ENCODE assay signal across 11 cellular contexts in genomic region chr16:9097266-9098219, GRCh38. TPM values are rescaled to one million over a fixed set of nuclear protein-coding genes. Genes with fewer than 3 reads are reported as not detected.
DNase-seq lines count a peak whose midpoint lies in the region; ATAC-seq, FAIRE-seq and TF ChIP-seq lines count a peak whose summit lies in the region.
"Had no signal": no experiment of that assay in that cellular context is flagged by ENCODE, and none has a peak within 500 bp of the region (broad histone marks: within the 10 kb centered on the region; RNA-seq: fewer than 3 reads in every experiment).

No MANE protein-coding gene starts in this region.

- peaks cover 89% of the 10 kb centered on the region for H3K4me1 Mint-ChIP-seq in activated T-cell treated with anti-CD3 and anti-CD28 coated beads, Interleukin-2, amount 50 U/mL, for 72 hours (ENCODE audit: low read depth)

- dilution Hi-C loops in keratinocyte (cut with MboI; ENCODE audit: extremely low pct_ligation_motif_present, low sequenced_read_pairs), result no loop called here

- no peak overlapping the region for H2BK5ac ChIP-seq in neuronal stem cell (ENCODE audit: low read length)

- no peaks in the 10 kb centered on the region for H3K9me1 ChIP-seq in keratinocyte (ENCODE audit: control insufficient read depth, extremely low read depth, insufficient read depth, low read length)

- ATAC-seq in activated T-cell treated with anti-CD3 and anti-CD28 coated beads, Interleukin-2, amount 50 U/mL, for 72 hours (replicated peaks in 1 of 2), result peak in 1 of 2 donors; percentile 10
- no peak for ATAC-seq in activated naive CD4-positive, alpha-beta T cell treated with anti-CD3 and anti-CD28 coated beads, Interleukin-2, amount 50 U/mL, for 72 hours
- no peak for ATAC-seq in thoracic aorta (ENCODE audit: insufficient number of reproducible peaks, low FRiP score, low read depth)

- H2AK5ac ChIP-seq in neuronal stem cell (ENCODE audit: low read depth, low read length), result no peak overlapping the region

- no peak overlapping the region for H4K8ac ChIP-seq in neuronal stem cell (ENCODE audit: low read depth, low read length)

- H3K4ac ChIP-seq in neuronal stem cell (ENCODE audit: low read length), result no peak overlapping the region

- H3K9me3 ChIP-seq in keratinocyte (ENCODE audit: control insufficient read depth, low read depth, low read length) (no peaks in the 10 kb centered on the region), thoracic aorta (no peaks in the 10 kb centered on the region), Karpas-422 (ENCODE audit: low read length) (no peaks in the 10 kb centered on the region), neuronal stem cell (replicated peaks in 1 of 2; ENCODE audit: control insufficient read depth in 2 of 2, insufficient read depth in 1 of 2, low read depth in 1 of 2, low read length in 2 of 2) (peaks cover 0 to 2% of the 10 kb centered on the region in 2 donors)
- H3K9me3 ChIP-seq: sigmoid colon had no signal

- no peaks in the 10 kb centered on the region for H3K27me3 Mint-ChIP-seq in activated T-cell treated with anti-CD3 and anti-CD28 coated beads, Interleukin-2, amount 50 U/mL, for 72 hours (ENCODE audit: low read depth)

- H3K9me3 Mint-ChIP-seq in activated T-cell treated with anti-CD3 and anti-CD28 coated beads, Interleukin-2, amount 50 U/mL, for 72 hours, result no peaks in the 10 kb centered on the region
- no peaks in the 10 kb centered on the region for H3K9me3 Mint-ChIP-seq in activated naive CD4-positive, alpha-beta T cell treated with anti-CD3 and anti-CD28 coated beads, Interleukin-2, amount 50 U/mL, for 72 hours

- H3K18ac ChIP-seq in neuronal stem cell (ENCODE audit: low read length), result no peak overlapping the region

- no peaks in the 10 kb centered on the region for H3K9me2 ChIP-seq in Karpas-422 (replicated peaks; ENCODE audit: insufficient read depth, low read length)

- peaks cover 100% of the 10 kb centered on the region for H3K79me2 ChIP-seq in keratinocyte (ENCODE audit: control insufficient read depth, insufficient read depth, low read length)
- H3K79me2 ChIP-seq in Karpas-422 (ENCODE audit: low read length), result peaks cover 100% of the 10 kb centered on the region

- H3K36me3 ChIP-seq in keratinocyte (ENCODE audit: control insufficient read depth in 2 of 2, extremely low read depth in 1 of 2, insufficient read depth in 2 of 2, low read length in 2 of 2) (peaks cover 19 to 47% of the 10 kb centered on the region in 2 experiments), thoracic aorta (peaks cover 5% of the 10 kb centered on the region), Karpas-422 (ENCODE audit: insufficient read depth, low read length) (peaks cover 77% of the 10 kb centered on the region; the same call in 1 of the 2 replicates), neuronal stem cell (replicated peaks in 1 of 2; ENCODE audit: control insufficient read depth in 2 of 2, insufficient read depth in 2 of 2, low read length in 2 of 2) (peaks cover 5 to 99% of the 10 kb centered on the region in 2 donors)

- H3K14ac ChIP-seq in neuronal stem cell (ENCODE audit: low read length), result no peak overlapping the region

- TF ChIP-seq CTCF in keratinocyte (optimal IDR thresholded peaks at IDR 0.05 in 1 of 3, IDR thresholded peaks at IDR 0.05 in 1 of 3, conservative IDR thresholded peaks at IDR 0.05 in 1 of 3; ENCODE audit: extremely low read depth in 1 of 3, insufficient read depth in 2 of 3, low read length in 3 of 3) (no peak), thoracic aorta (IDR thresholded peaks at IDR 0.05) (no peak)

- H3K27ac ChIP-seq in keratinocyte (ENCODE audit: control insufficient read depth, insufficient read depth, low read length) (no peak overlapping the region), thoracic aorta (no peak overlapping the region), Karpas-422 (ENCODE audit: low read length) (no peak overlapping the region), neuronal stem cell (replicated peaks; ENCODE audit: low read length) (no peak overlapping the region)

- H2BK12ac ChIP-seq in neuronal stem cell (ENCODE audit: low read length), result no peak overlapping the region

- H2BK15ac ChIP-seq in neuronal stem cell (ENCODE audit: low read length), result no peak overlapping the region

- H3K4me3 ChIP-seq in keratinocyte (ENCODE audit: control insufficient read depth in 2 of 3, extremely low read depth in 1 of 3, insufficient read depth in 2 of 3, low read depth in 1 of 3, low read length in 3 of 3), result no peak overlapping the region
- H3K4me3 ChIP-seq in thoracic aorta, result peak overlapping the region; percentile 8
- no peak overlapping the region for H3K4me3 ChIP-seq in Karpas-422 (ENCODE audit: low read length)
- H3K4me3 ChIP-seq in neuronal stem cell (ENCODE audit: low read length in 2 of 2), result no peak overlapping the region
- H3K4me3 ChIP-seq: sigmoid colon had no signal

- no peak for FAIRE-seq in keratinocyte (lab: Jason Lieb, UNC)

- peak overlapping the region; percentile 67 to 83 for H3K4me3 Mint-ChIP-seq in activated T-cell treated with anti-CD3 and anti-CD28 coated beads, Interleukin-2, amount 50 U/mL, for 72 hours

- peak overlapping the region; percentile 6 for H3K9ac ChIP-seq in keratinocyte (ENCODE audit: control insufficient read depth, extremely low read depth, insufficient read depth, low read length)
- H3K9ac ChIP-seq in Karpas-422 (ENCODE audit: low read length), result no peak overlapping the region
- no peak overlapping the region for H3K9ac ChIP-seq in neuronal stem cell (ENCODE audit: low read depth, low read length, poor library complexity)

- H4K20me1 ChIP-seq in keratinocyte (ENCODE audit: control insufficient read depth, extremely low read depth, insufficient read depth, low read length), result peaks cover 64% of the 10 kb centered on the region
- peaks cover 88% of the 10 kb centered on the region for H4K20me1 ChIP-seq in Karpas-422 (ENCODE audit: insufficient read depth, low read depth, low read length)

- no peak overlapping the region for H2AFZ ChIP-seq in keratinocyte (ENCODE audit: control insufficient read depth, low read length)
- no peak overlapping the region for H2AFZ ChIP-seq in Karpas-422 (ENCODE audit: low read length)
- H2AFZ ChIP-seq in neuronal stem cell (ENCODE audit: low read length), result no peak overlapping the region

- peaks cover 33 to 79% of the 10 kb centered on the region in 2 donors for H3K36me3 Mint-ChIP-seq in activated T-cell treated with anti-CD3 and anti-CD28 coated beads, Interleukin-2, amount 50 U/mL, for 72 hours (ENCODE audit: insufficient read depth in 2 of 2)
- peaks cover 44 to 91% of the 10 kb centered on the region in 2 donors for H3K36me3 Mint-ChIP-seq in activated naive CD4-positive, alpha-beta T cell treated with anti-CD3 and anti-CD28 coated beads, Interleukin-2, amount 50 U/mL, for 72 hours

- no peaks in the 10 kb centered on the region for H3K27me3 ChIP-seq in keratinocyte (ENCODE audit: control insufficient read depth, extremely low read depth, insufficient read depth, low read length)
- H3K27me3 ChIP-seq in thoracic aorta (replicated peaks; ENCODE audit: insufficient read depth), result no peaks in the 10 kb centered on the region
- H3K27me3 ChIP-seq in Karpas-422 (ENCODE audit: low read length), result no peaks in the 10 kb centered on the region
- H3K27me3 ChIP-seq in neuronal stem cell (ENCODE audit: control insufficient read depth in 3 of 3, insufficient read depth in 3 of 3, low read depth in 1 of 3, low read length in 3 of 3), result no peaks in the 10 kb centered on the region
- H3K27me3 ChIP-seq: sigmoid colon had no signal

- H3K4me2 ChIP-seq in keratinocyte (ENCODE audit: control insufficient read depth, extremely low read depth, insufficient read depth, low read depth, low read length) (peak overlapping the region; percentile 45), Karpas-422 (ENCODE audit: low read depth, low read length, poor library complexity, severe bottlenecking) (no peak overlapping the region), neuronal stem cell (ENCODE audit: insufficient read depth, low read length, poor library complexity, severe bottlenecking) (no peak overlapping the region)

- no peak overlapping the region for H4K91ac ChIP-seq in neuronal stem cell (ENCODE audit: low read depth, low read length, poor library complexity)

- DNase-seq in activated T-cell treated with anti-CD3 and anti-CD28 coated beads, Interleukin-2, amount 50 U/mL, for 72 hours, result no peak
- no peak for DNase-seq in activated T-cell treated with anti-CD3 and anti-CD28 coated beads, Interleukin-2, amount 50 U/mL, for 1 hour
- no peak for DNase-seq in activated naive CD4-positive, alpha-beta T cell treated with anti-CD3 and anti-CD28 coated beads, Interleukin-2, amount 50 U/mL, for 72 hours (ENCODE audit: low spot score in 2 of 2)
- DNase-seq in keratinocyte (ENCODE audit: low read depth, low spot score) (no peak), thoracic aorta (ENCODE audit: low spot score) (no peak), NCI-H82 (lab: John Stamatoyannopoulos, UW) (no peak), Karpas-422 (no peak), neuronal stem cell (ENCODE audit: low spot score) (no peak)
- DNase-seq: AML-193, NCI-H345, sigmoid colon had no signal

- H2BK120ac ChIP-seq in neuronal stem cell (ENCODE audit: low read depth, low read length), result no peak overlapping the region

- peak overlapping the region; percentile 90 for H3K27ac Mint-ChIP-seq in activated T-cell treated with anti-CD3 and anti-CD28 coated beads, Interleukin-2, amount 50 U/mL, for 72 hours
- peak overlapping the region; percentile 59 to 90 for H3K27ac Mint-ChIP-seq in activated naive CD4-positive, alpha-beta T cell treated with anti-CD3 and anti-CD28 coated beads, Interleukin-2, amount 50 U/mL, for 72 hours

- no peaks in the 10 kb centered on the region for H3K79me1 ChIP-seq in neuronal stem cell (ENCODE audit: low read depth, low read length)

- H3K4me1 ChIP-seq in keratinocyte (ENCODE audit: control insufficient read depth, extremely low read depth, insufficient read depth, low read length) (peaks cover 78% of the 10 kb centered on the region), thoracic aorta (ENCODE audit: control insufficient read depth in 1 of 2, low read depth in 2 of 2) (peaks cover 69 to 94% of the 10 kb centered on the region in 2 donors), Karpas-422 (ENCODE audit: low read length) (peaks cover 53% of the 10 kb centered on the region), neuronal stem cell (ENCODE audit: control insufficient read depth in 2 of 2, insufficient read depth in 1 of 2, low read depth in 1 of 2, low read length in 2 of 2) (peaks cover 5 to 13% of the 10 kb centered on the region in 2 donors)

- no peak overlapping the region for H3K23ac ChIP-seq in neuronal stem cell (ENCODE audit: low read depth, low read length, poor library complexity)

- WGBS in neuronal stem cell (ENCODE audit: extremely low coverage in 2 of 2, insufficient read length in 2 of 2, insufficient replicate concordance in 1 of 2), 2 donors, result no CpG with 5 or more reads among the region's 10 CpGs

RNA-seq across cellular contexts. Expression of gene HAPSTR1, which starts 6.1 kb away (rescaled TPM):
- total RNA-seq in activated T-cell treated with anti-CD3 and anti-CD28 coated beads, Interleukin-2, amount 50 U/mL, for 72 hours, result 10 to 100 TPM; 81.5 to 82.3 TPM
- 10 to 100 TPM; 48.9 to 52.7 TPM for total RNA-seq in activated naive CD4-positive, alpha-beta T cell treated with anti-CD3 and anti-CD28 coated beads, Interleukin-2, amount 50 U/mL, for 72 hours
- polyA plus RNA-seq in keratinocyte, result 34.0 to 46.5 TPM (median 36.7 TPM) in 3 replicates
- polyA plus RNA-seq in keratinocyte (2011; ENCODE audit: low read depth), result 35.9 TPM
- 32.7 and 52.5 TPM in 2 replicates for polyA plus RNA-seq in keratinocyte (2011; cell fraction: cytosol; rRNA removed)
- polyA plus RNA-seq in keratinocyte (2011; cell fraction: nucleus; rRNA removed), result 57.5 and 66.9 TPM in 2 replicates
- polyA plus RNA-seq in keratinocyte (2012; ENCODE audit: low replicate concordance), result 36.2 and 43.6 TPM in 2 replicates
- 38.3 to 71.0 TPM (median 45.7 TPM) in 3 replicates for polyA minus RNA-seq in keratinocyte
- polyA minus RNA-seq in keratinocyte (2011; cell fraction: cytosol; rRNA and poly(A)+ RNA removed), result 41.2 TPM
- 29.2 and 67.5 TPM in 2 replicates for polyA minus RNA-seq in keratinocyte (2011; cell fraction: nucleus; rRNA and poly(A)+ RNA removed)
- 10 to 100 TPM; 60.4 to 90.8 TPM for total RNA-seq in thoracic aorta
- 45.1 and 51.2 TPM in 2 replicates for total RNA-seq in Karpas-422 (2014; rRNA removed; shearing (Covaris generic); ENCODE audit: low replicate concordance)
- polyA plus RNA-seq in neuronal stem cell (2013, experiment 1 of 2), result 25.7 TPM
- polyA plus RNA-seq in neuronal stem cell (2013, experiment 2 of 2), result 27.4 TPM
